ENCODE assay signal across 1 cellular context in the genomic region with DNA sequence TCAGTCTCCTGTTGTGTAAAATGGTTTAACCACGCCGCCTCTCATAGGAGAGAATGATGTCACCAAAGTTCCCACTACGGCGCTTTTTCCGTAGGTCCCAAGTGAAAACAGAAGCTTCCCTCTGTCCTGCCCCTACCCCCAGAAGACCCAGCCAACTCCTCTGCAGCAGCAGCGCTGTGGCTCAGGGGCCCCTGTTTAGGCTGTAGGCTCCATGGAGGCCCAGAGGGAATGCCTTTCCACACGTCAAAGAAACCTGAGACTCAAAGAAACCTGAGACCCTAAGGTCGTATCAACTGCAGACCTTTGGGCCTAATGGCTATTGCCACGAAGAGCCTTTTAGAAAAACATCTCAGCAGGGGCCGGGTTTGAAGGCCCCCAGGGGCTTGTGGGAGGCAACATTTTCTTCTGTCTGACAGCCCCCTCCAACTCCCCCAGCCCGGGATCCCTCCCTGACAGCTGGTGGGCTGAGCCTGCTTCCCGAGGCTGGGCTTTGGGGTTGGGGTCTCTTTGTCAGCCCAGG.
TF ChIP-seq lines count a peak whose summit lies in the region.

No MANE protein-coding gene starts in this region.

TF ChIP-seq in GM23338, 12 proteins besides CTCF, POLR2A, EP300 and RAD21 (continued from another document):
- TF ChIP-seq, protein P1, sequence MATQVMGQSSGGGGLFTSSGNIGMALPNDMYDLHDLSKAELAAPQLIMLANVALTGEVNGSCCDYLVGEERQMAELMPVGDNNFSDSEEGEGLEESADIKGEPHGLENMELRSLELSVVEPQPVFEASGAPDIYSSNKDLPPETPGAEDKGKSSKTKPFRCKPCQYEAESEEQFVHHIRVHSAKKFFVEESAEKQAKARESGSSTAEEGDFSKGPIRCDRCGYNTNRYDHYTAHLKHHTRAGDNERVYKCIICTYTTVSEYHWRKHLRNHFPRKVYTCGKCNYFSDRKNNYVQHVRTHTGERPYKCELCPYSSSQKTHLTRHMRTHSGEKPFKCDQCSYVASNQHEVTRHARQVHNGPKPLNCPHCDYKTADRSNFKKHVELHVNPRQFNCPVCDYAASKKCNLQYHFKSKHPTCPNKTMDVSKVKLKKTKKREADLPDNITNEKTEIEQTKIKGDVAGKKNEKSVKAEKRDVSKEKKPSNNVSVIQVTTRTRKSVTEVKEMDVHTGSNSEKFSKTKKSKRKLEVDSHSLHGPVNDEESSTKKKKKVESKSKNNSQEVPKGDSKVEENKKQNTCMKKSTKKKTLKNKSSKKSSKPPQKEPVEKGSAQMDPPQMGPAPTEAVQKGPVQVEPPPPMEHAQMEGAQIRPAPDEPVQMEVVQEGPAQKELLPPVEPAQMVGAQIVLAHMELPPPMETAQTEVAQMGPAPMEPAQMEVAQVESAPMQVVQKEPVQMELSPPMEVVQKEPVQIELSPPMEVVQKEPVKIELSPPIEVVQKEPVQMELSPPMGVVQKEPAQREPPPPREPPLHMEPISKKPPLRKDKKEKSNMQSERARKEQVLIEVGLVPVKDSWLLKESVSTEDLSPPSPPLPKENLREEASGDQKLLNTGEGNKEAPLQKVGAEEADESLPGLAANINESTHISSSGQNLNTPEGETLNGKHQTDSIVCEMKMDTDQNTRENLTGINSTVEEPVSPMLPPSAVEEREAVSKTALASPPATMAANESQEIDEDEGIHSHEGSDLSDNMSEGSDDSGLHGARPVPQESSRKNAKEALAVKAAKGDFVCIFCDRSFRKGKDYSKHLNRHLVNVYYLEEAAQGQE (IDR thresholded peaks at IDR 0.05; ENCODE audit: unreplicated experiment), result no peak
- TF ChIP-seq, protein P2, sequence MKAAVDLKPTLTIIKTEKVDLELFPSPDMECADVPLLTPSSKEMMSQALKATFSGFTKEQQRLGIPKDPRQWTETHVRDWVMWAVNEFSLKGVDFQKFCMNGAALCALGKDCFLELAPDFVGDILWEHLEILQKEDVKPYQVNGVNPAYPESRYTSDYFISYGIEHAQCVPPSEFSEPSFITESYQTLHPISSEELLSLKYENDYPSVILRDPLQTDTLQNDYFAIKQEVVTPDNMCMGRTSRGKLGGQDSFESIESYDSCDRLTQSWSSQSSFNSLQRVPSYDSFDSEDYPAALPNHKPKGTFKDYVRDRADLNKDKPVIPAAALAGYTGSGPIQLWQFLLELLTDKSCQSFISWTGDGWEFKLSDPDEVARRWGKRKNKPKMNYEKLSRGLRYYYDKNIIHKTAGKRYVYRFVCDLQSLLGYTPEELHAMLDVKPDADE (IDR thresholded peaks at IDR 0.05), result no peak
- TF ChIP-seq CREB1 (CRISPR knock-in tag; IDR thresholded peaks at IDR 0.05; ENCODE audit: low read depth), result no peak
- TF ChIP-seq EZH2 (IDR thresholded peaks at IDR 0.05; ENCODE audit: low read depth, unreplicated experiment), result no peak
- TF ChIP-seq ZNF462 (CRISPR knock-in tag; IDR thresholded peaks at IDR 0.05), result no peak
- TF ChIP-seq ZNF331 (CRISPR knock-in tag; IDR thresholded peaks at IDR 0.05; ENCODE audit: low read depth), result no peak
- TF ChIP-seq NANOG (IDR thresholded peaks at IDR 0.05; ENCODE audit: borderline replicate concordance), result no peak
- no peak for TF ChIP-seq JUNB (IDR thresholded peaks at IDR 0.05; ENCODE audit: unreplicated experiment)
- no peak for TF ChIP-seq ZNF114 (CRISPR knock-in tag; IDR thresholded peaks at IDR 0.05)
- no peak for TF ChIP-seq POLR2AphosphoS5 (IDR thresholded peaks at IDR 0.05; ENCODE audit: low read depth)
- no peak for TF ChIP-seq EZH2phosphoT487 (IDR thresholded peaks at IDR 0.05; ENCODE audit: unreplicated experiment)
